ENCODE assay signal across 29 cellular contexts in genomic region chr21:41410361-41410760, GRCh38. TPM values are rescaled to one million over a fixed set of nuclear protein-coding genes. Genes with fewer than 3 reads are reported as not detected.
DNase-seq lines count a peak whose midpoint lies in the region; ATAC-seq and TF ChIP-seq lines count a peak whose summit lies in the region.
"Had no signal": no experiment of that assay in that cellular context is flagged by ENCODE, and none has a peak within 500 bp of the region (broad histone marks: within the 10 kb centered on the region; RNA-seq: fewer than 3 reads in every experiment).

No MANE protein-coding gene starts in this region.

- no peak for ATAC-seq in activated naive CD4-positive, alpha-beta T cell treated with anti-CD3 and anti-CD28 coated beads, Interleukin-2, amount 50 U/mL, for 72 hours
- ATAC-seq in GM18520 (IDR thresholded peaks at IDR 0.05; ENCODE audit: unreplicated experiment) (no peak), left ventricle myocardium superior (no peak)

- no peaks in the 10 kb centered on the region for H3K9me3 ChIP-seq in Karpas-422 (ENCODE audit: low read length)
- 0 out of 2 replicates have a peak, but pooled peaks cover 6% of the 10 kb centered on the region for H3K9me3 ChIP-seq in SK-N-SH
- H3K9me3 ChIP-seq: BE2C, Caco-2 had no signal

- no peak for TF ChIP-seq RAD21 in SK-N-SH (IDR thresholded peaks at IDR 0.05; ENCODE audit: low read length)

- H3K9ac ChIP-seq in Karpas-422 (ENCODE audit: low read length), result no peak overlapping the region
- no peak overlapping the region for H3K9ac ChIP-seq in SK-N-SH

- CTCF ChIA-PET in SK-N-SH (lab: Yijun Ruan, JAX), result interaction anchor here (2.9 kb wide), 1 partner anchor 127 kb away, joined by 10 read pairs; no protein-coding TSS in a partner anchor

- 5% methylated on average over 1 of the region's 1 CpG for WGBS in SK-N-SH (ENCODE audit: low lambda C conversion rate)

- no peaks in the 10 kb centered on the region for H4K20me1 ChIP-seq in Karpas-422 (ENCODE audit: insufficient read depth, low read depth, low read length)
- no peaks in the 10 kb centered on the region for H4K20me1 ChIP-seq in SK-N-SH (ENCODE audit: insufficient read depth)

- TF ChIP-seq CTCF in type B pancreatic cell (conservative IDR thresholded peaks at IDR 0.05) (no peak), SK-N-SH (IDR thresholded peaks at IDR 0.05) (no peak)

- H3K4me3 Mint-ChIP-seq in activated naive CD4-positive, alpha-beta T cell treated with anti-CD3 and anti-CD28 coated beads, Interleukin-2, amount 50 U/mL, for 24 hours, result no peak overlapping the region
- H3K4me3 Mint-ChIP-seq in type B pancreatic cell, result no peak overlapping the region
- H3K4me3 Mint-ChIP-seq: CD4-positive, alpha-beta memory T cell had no signal

- H3K9me2 ChIP-seq in Karpas-422 (replicated peaks; ENCODE audit: insufficient read depth, low read length) (no peaks in the 10 kb centered on the region), SK-N-SH (no peaks in the 10 kb centered on the region)

- H3K36me3 ChIP-seq in Karpas-422 (ENCODE audit: insufficient read depth, low read length) (no peaks in the 10 kb centered on the region), SK-N-SH (replicated peaks in 1 of 2; ENCODE audit: control insufficient read depth in 1 of 2, insufficient read depth in 2 of 2, low read length in 1 of 2) (no peaks in the 10 kb centered on the region)
- H3K36me3 ChIP-seq: BE2C had no signal

- no peaks in the 10 kb centered on the region for H3F3A ChIP-seq in SK-N-SH (replicated peaks; ENCODE audit: insufficient read depth)

- H3K27ac ChIP-seq in Karpas-422 (ENCODE audit: low read length), result no peak overlapping the region
- no peak overlapping the region for H3K27ac ChIP-seq in SK-N-SH (ENCODE audit: low read depth in 2 of 2, low read length in 1 of 2)

- H3K36me3 Mint-ChIP-seq in activated naive CD4-positive, alpha-beta T cell treated with anti-CD3 and anti-CD28 coated beads, Interleukin-2, amount 50 U/mL, for 24 hours, result peaks cover 39% of the 10 kb centered on the region
- H3K36me3 Mint-ChIP-seq in activated naive CD4-positive, alpha-beta T cell treated with anti-CD3 and anti-CD28 coated beads, Interleukin-2, amount 50 U/mL, for 72 hours, result peaks cover 43 to 44% of the 10 kb centered on the region in 2 donors
- H3K36me3 Mint-ChIP-seq in type B pancreatic cell, result no peaks in the 10 kb centered on the region

- peak overlapping the region; percentile 52 for H3K27ac Mint-ChIP-seq in activated naive CD4-positive, alpha-beta T cell treated with anti-CD3 and anti-CD28 coated beads, Interleukin-2, amount 50 U/mL, for 24 hours
- no peak overlapping the region for H3K27ac Mint-ChIP-seq in activated naive CD4-positive, alpha-beta T cell treated with anti-CD3 and anti-CD28 coated beads, Interleukin-2, amount 50 U/mL, for 72 hours
- peak overlapping the region; percentile 15 for H3K27ac Mint-ChIP-seq in type B pancreatic cell

- H3K4me1 ChIP-seq in Karpas-422 (ENCODE audit: low read length), result peaks cover 7% of the 10 kb centered on the region
- H3K4me1 ChIP-seq in SK-N-SH (ENCODE audit: control insufficient read depth in 1 of 2, insufficient read depth in 2 of 2, low read depth in 1 of 2, low read length in 1 of 2), result no peaks in the 10 kb centered on the region
- H3K4me1 ChIP-seq: BE2C had no signal

- no peak for DNase-seq in activated naive CD4-positive, alpha-beta T cell treated with anti-CD3 and anti-CD28 coated beads, Interleukin-2, amount 50 U/mL, for 72 hours (ENCODE audit: low spot score in 2 of 2)
- DNase-seq in Karpas-422, result peak; percentile 33
- DNase-seq in astrocyte of the hippocampus (ENCODE audit: low read depth, low spot score), result peak; percentile 53
- DNase-seq in type B pancreatic cell (ENCODE audit: extremely low spot score, unreplicated experiment), result no peak
- DNase-seq in SK-N-SH, result no peak
- DNase-seq in left ventricle myocardium superior, result no peak
- DNase-seq: 8988T; ACHN; BE2C; Caco-2; CD4-positive, alpha-beta memory T cell; DMS79; EL; GDM1; IMR-90; KG1; NCI-H1048; NCI-H1417 treated with DMSO at 0.1 percent for 48 hours; NCI-H1694 treated with DMSO at 0.1 percent for 48 hours; NCI-H2081; NCI-H2171; NCI-H226; NCI-H510A; NCI-H69; Right ventricle myocardium superior; RPMI8226 had no signal

- no peak overlapping the region for H3K4me3 ChIP-seq in Karpas-422 (ENCODE audit: low read length)
- H3K4me3 ChIP-seq in SK-N-SH (ENCODE audit: low read depth in 2 of 2, low read length in 1 of 2), result no peak overlapping the region

- H3K4me2 ChIP-seq in Karpas-422 (ENCODE audit: low read depth, low read length, poor library complexity, severe bottlenecking) (no peak overlapping the region), SK-N-SH (no peak overlapping the region)

- no peak overlapping the region for H2AFZ ChIP-seq in Karpas-422 (ENCODE audit: low read length)
- H2AFZ ChIP-seq in SK-N-SH (ENCODE audit: low read depth), result no peak overlapping the region

- intact Hi-C loops in left ventricle myocardium superior (cut with micrococcal nuclease), result no loop called here

- POLR2A ChIA-PET in SK-N-SH (lab: Yijun Ruan, JAX), result no interaction called here

- H3K9me3 Mint-ChIP-seq in activated naive CD4-positive, alpha-beta T cell treated with anti-CD3 and anti-CD28 coated beads, Interleukin-2, amount 50 U/mL, for 24 hours, result peaks cover 18% of the 10 kb centered on the region
- H3K9me3 Mint-ChIP-seq in activated naive CD4-positive, alpha-beta T cell treated with anti-CD3 and anti-CD28 coated beads, Interleukin-2, amount 50 U/mL, for 72 hours, result peaks cover 19 to 31% of the 10 kb centered on the region in 2 donors
- H3K9me3 Mint-ChIP-seq in type B pancreatic cell, result no peaks in the 10 kb centered on the region

- no peak for TF ChIP-seq EP300 in SK-N-SH (IDR thresholded peaks at IDR 0.05; ENCODE audit: borderline replicate concordance in 1 of 2, low read depth in 1 of 2, low read length in 1 of 2)

- no peaks in the 10 kb centered on the region for H3K4me1 Mint-ChIP-seq in activated naive CD4-positive, alpha-beta T cell treated with anti-CD3 and anti-CD28 coated beads, Interleukin-2, amount 50 U/mL, for 24 hours
- H3K4me1 Mint-ChIP-seq in type B pancreatic cell (ENCODE audit: unreplicated experiment), result peaks cover 11% of the 10 kb centered on the region

- H3K79me2 ChIP-seq in Karpas-422 (ENCODE audit: low read length), result no peaks in the 10 kb centered on the region
- H3K79me2 ChIP-seq in SK-N-SH (ENCODE audit: insufficient read depth), result no peaks in the 10 kb centered on the region

- H3K27me3 ChIP-seq in Karpas-422 (ENCODE audit: low read length) (no peaks in the 10 kb centered on the region), SK-N-SH (ENCODE audit: insufficient read depth) (peaks cover 6% of the 10 kb centered on the region; the same call in 1 of the 2 replicates)
- H3K27me3 ChIP-seq: BE2C had no signal

- no peaks in the 10 kb centered on the region for H3K27me3 Mint-ChIP-seq in activated naive CD4-positive, alpha-beta T cell treated with anti-CD3 and anti-CD28 coated beads, Interleukin-2, amount 50 U/mL, for 24 hours
- H3K27me3 Mint-ChIP-seq in type B pancreatic cell, result peaks cover 16% of the 10 kb centered on the region
- H3K27me3 Mint-ChIP-seq: CD4-positive, alpha-beta memory T cell had no signal

TF ChIP-seq in SK-N-SH, 30 proteins besides CTCF, POLR2A, EP300 and RAD21:
- TF ChIP-seq FOXM1 (IDR thresholded peaks at IDR 0.05; ENCODE audit: low read depth) (no peak), TCF12 (IDR thresholded peaks at IDR 0.05) (no peak), IRF3 (IDR thresholded peaks at IDR 0.05; ENCODE audit: low read depth, low read length) (no peak), EZH2phosphoT487 (IDR thresholded peaks at IDR 0.05; ENCODE audit: borderline replicate concordance, low read depth) (no peak), NRF1 (IDR thresholded peaks at IDR 0.05; ENCODE audit: low read depth, low read length) (no peak), POLR2AphosphoS5 (IDR thresholded peaks at IDR 0.05; ENCODE audit: low read depth, low read length) (no peak), GATA2 (CRISPR knock-in tag; IDR thresholded peaks at IDR 0.05) (no peak)
TF ChIP-seq in SK-N-SH: peak in this region for 0.

RNA-seq across cellular contexts. Expression of gene MX1, which starts 15.7 kb away (rescaled TPM):
- 100 to 1,000 TPM in 1 of 2 donors, 10 to 100 TPM in 1; 18.0 to 365 TPM for total RNA-seq in activated naive CD4-positive, alpha-beta T cell treated with anti-CD3 and anti-CD28 coated beads, Interleukin-2, amount 50 U/mL, for 72 hours
- total RNA-seq in Karpas-422 (2014; rRNA removed; shearing (Covaris generic); ENCODE audit: low replicate concordance), result 90.0 and 108 TPM in 2 replicates
- total RNA-seq in type B pancreatic cell (ENCODE audit: low replicate concordance), result 9.8 and 34.8 TPM in 2 replicates
- polyA plus RNA-seq in SK-N-SH (2012; rRNA removed), result 1.6 and 1.9 TPM in 2 replicates
- 1.1 TPM in 2 replicates for polyA plus RNA-seq in SK-N-SH (2012; cell fraction: cytosol; rRNA removed)
- 6.9 and 7.6 TPM in 2 replicates for polyA plus RNA-seq in SK-N-SH (2012; cell fraction: nucleus; rRNA removed)
- total RNA-seq in left ventricle myocardium superior, result 14.9 TPM

RNA-seq across cellular contexts. Expression of gene MX2, which starts 48.5 kb away (rescaled TPM):
- 10 to 100 TPM in 1 of 2 donors, 1 to 10 TPM in 1; 3.6 to 79.4 TPM for total RNA-seq in activated naive CD4-positive, alpha-beta T cell treated with anti-CD3 and anti-CD28 coated beads, Interleukin-2, amount 50 U/mL, for 72 hours
- total RNA-seq in Karpas-422 (2014; rRNA removed; shearing (Covaris generic); ENCODE audit: low replicate concordance), result 27.8 and 31.0 TPM in 2 replicates
- total RNA-seq in type B pancreatic cell (ENCODE audit: low replicate concordance) (0.92 and 2.0 TPM in 2 replicates), left ventricle myocardium superior (7.1 TPM)
- polyA plus RNA-seq in SK-N-SH (2012; rRNA removed), result 0.06 and 0.08 TPM in 2 replicates
- polyA plus RNA-seq in SK-N-SH (2012; cell fraction: cytosol; rRNA removed), result 0.05 TPM in 2 replicates
- 0.15 and 0.25 TPM in 2 replicates for polyA plus RNA-seq in SK-N-SH (2012; cell fraction: nucleus; rRNA removed)
- total RNA-seq: SK-MEL-5 had no signal

Comparison
In these comparisons a context has a peak if more than half of its experiments do, and no peak if none do; other contexts are left out.
1. H3K27ac Mint-ChIP-seq: peak in activated naive CD4-positive, alpha-beta T cell treated with anti-CD3 and anti-CD28 coated beads, Interleukin-2, amount 50 U/mL, for 24 hours (single experiment) and type B pancreatic cell (single experiment); none in activated naive CD4-positive, alpha-beta T cell treated with anti-CD3 and anti-CD28 coated beads, Interleukin-2, amount 50 U/mL, for 72 hours (0 of 2).
2. DNase-seq: peak in Karpas-422 (single experiment) and astrocyte of the hippocampus (single experiment); none in activated naive CD4-positive, alpha-beta T cell treated with anti-CD3 and anti-CD28 coated beads, Interleukin-2, amount 50 U/mL, for 72 hours (0 of 2), type B pancreatic cell (single experiment), SK-N-SH (single experiment) and left ventricle myocardium superior (single experiment).